ENCODE assay signal across 14 cellular contexts in the genomic region with DNA sequence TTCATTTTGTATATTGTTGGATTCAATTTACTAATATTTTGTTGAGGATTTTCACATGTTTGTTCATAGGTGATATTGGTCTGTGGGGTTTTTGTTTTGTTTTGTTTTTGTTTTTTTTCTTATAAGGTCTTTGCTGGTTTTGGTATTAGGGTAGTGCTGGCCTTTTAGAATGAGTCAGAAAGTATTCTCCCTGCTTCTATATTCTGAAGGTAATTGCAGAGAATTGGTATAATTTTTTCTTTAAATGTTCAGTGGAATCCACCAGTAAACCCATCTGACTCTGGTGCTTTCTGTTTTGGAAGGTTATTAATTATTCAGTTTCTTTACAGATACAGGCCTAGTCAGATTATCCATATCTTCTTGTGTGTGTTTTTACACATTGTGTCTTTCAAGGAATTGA.
"Had no signal": no experiment of that assay in that cellular context is flagged by ENCODE, and none has a peak within 500 bp of the region (broad histone marks: within the 10 kb centered on the region; RNA-seq: fewer than 3 reads in every experiment).

No MANE protein-coding gene starts in this region.

- DNase-seq: activated CD4-positive, alpha-beta T cell treated with anti-CD3 and anti-CD28 coated beads for 48 hours; activated naive CD4-positive, alpha-beta T cell treated with anti-CD3 and anti-CD28 coated beads, Interleukin-2, amount 50 U/mL, for 16 hours; adrenal gland; cortex of kidney; effector memory CD8-positive, alpha-beta T cell; left ventricle myocardium superior; mesenchymal stem cell; occipital lobe; right cardiac atrium; stimulated activated naive CD4-positive, alpha-beta T cell; substantia nigra; transverse colon had no signal

- H3K27ac ChIP-seq: adrenal gland, transverse colon had no signal

- H3K9me3 ChIP-seq: transverse colon had no signal

- H3K4me3 ChIP-seq: adrenal gland, smooth muscle cell, transverse colon had no signal

- H3K27me3 ChIP-seq: adrenal gland, transverse colon had no signal

- H3K4me2 ChIP-seq: smooth muscle cell had no signal

- H3K36me3 ChIP-seq: adrenal gland, transverse colon had no signal

- ATAC-seq: effector memory CD8-positive, alpha-beta T cell; left ventricle myocardium superior; right cardiac atrium; WTC11 had no signal
